Comparison of ENCODE assay signal across 8 cellular contexts in genomic region chr2:111049792-111050640, GRCh38.
DNase-seq lines count a peak whose midpoint lies in the region; ATAC-seq and TF ChIP-seq lines count a peak whose summit lies in the region.

No MANE protein-coding gene starts in this region.

- H3K9me3 Mint-ChIP-seq in activated CD4-positive, alpha-beta T cell treated with anti-CD3 and anti-CD28 coated beads, Interleukin-2, amount 10 ng/mL, durations not matched to agents 7 days and 5 days = peaks cover 11% of the 10 kb centered on the region
- H3K9me3 Mint-ChIP-seq in activated B cell treated with CpG ODN at 0.5 μM for 24 hours = no peaks in the 10 kb centered on the region
- no peaks in the 10 kb centered on the region for H3K9me3 Mint-ChIP-seq in osteocyte (ENCODE audit: unreplicated experiment)

- peak; percentile 18 to 39 for DNase-seq in activated CD4-positive, alpha-beta T cell treated with anti-CD3 and anti-CD28 coated beads, Interleukin-2, amount 50 U/mL, for 48 hours
- no peak for DNase-seq in activated CD4-positive, alpha-beta T cell treated with anti-CD3 and anti-CD28 coated beads, Interleukin-2, amount 10 ng/mL, durations not matched to agents 7 days and 5 days
- peak; percentile 1 for DNase-seq in HEK293T (ENCODE audit: extremely low spot score)
- DNase-seq in activated B cell treated with CpG ODN at 0.5 μM for 24 hours = no peak
- peak; percentile 36 for DNase-seq in osteocyte (ENCODE audit: extremely low spot score, unreplicated experiment)
- no peak for DNase-seq in HUDEP-2 (lab: John Stamatoyannopoulos, UW; ENCODE audit: unreplicated experiment in 76 of 76)
- DNase-seq in MV-4-11 (lab: John Stamatoyannopoulos, UW) = no peak
- DNase-seq in erythroblast (lab: John Stamatoyannopoulos, UW) = no peak

- peaks cover 13% of the 10 kb centered on the region for H3K4me1 Mint-ChIP-seq in activated CD4-positive, alpha-beta T cell treated with anti-CD3 and anti-CD28 coated beads, Interleukin-2, amount 10 ng/mL, durations not matched to agents 7 days and 5 days
- H3K4me1 Mint-ChIP-seq in activated B cell treated with CpG ODN at 0.5 μM for 24 hours (peaks cover 45% of the 10 kb centered on the region), osteocyte (ENCODE audit: unreplicated experiment) (no peaks in the 10 kb centered on the region)

- ATAC-seq in activated B cell treated with CpG ODN at 0.5 μM for 24 hours (ENCODE audit: low read depth) = peak; percentile 60

- POLR2A ChIA-PET in activated CD4-positive, alpha-beta T cell treated with anti-CD3 and anti-CD28 coated beads, Interleukin-2, amount 10 ng/mL, durations not matched to agents 7 days and 5 days (lab: Charles Lee) = no interaction called here
- POLR2A ChIA-PET in HEK293T (lab: Yijun Ruan, JAX) (no interaction called here), activated B cell treated with CpG ODN at 0.5 μM for 24 hours (lab: Charles Lee) (interaction anchor here (1.0 kb wide), 1 partner anchor 8 kb away, joined by 4 read pairs; no protein-coding TSS in a partner anchor)

- CTCF ChIA-PET in activated CD4-positive, alpha-beta T cell treated with anti-CD3 and anti-CD28 coated beads, Interleukin-2, amount 10 ng/mL, durations not matched to agents 7 days and 5 days (lab: Charles Lee) = interaction anchor here (1.5 kb wide), 1 partner anchor 71 kb away, joined by 4 read pairs; the partner anchor contains the start of gene BCL2L11
- CTCF ChIA-PET in HEK293T (lab: Yijun Ruan, JAX) (interaction anchor here (0.9 kb wide), 2 partner anchors 8 to 11 kb away, joined by 3 read pairs; no protein-coding TSS in a partner anchor), activated B cell treated with CpG ODN at 0.5 μM for 24 hours (lab: Charles Lee) (no interaction called here)

- intact Hi-C loops in activated B cell treated with CpG ODN at 0.5 μM for 24 hours (cut with micrococcal nuclease) = no loop called here

- H3K27me3 Mint-ChIP-seq in activated CD4-positive, alpha-beta T cell treated with anti-CD3 and anti-CD28 coated beads, Interleukin-2, amount 10 ng/mL, durations not matched to agents 7 days and 5 days = peaks cover 10% of the 10 kb centered on the region
- no peaks in the 10 kb centered on the region for H3K27me3 Mint-ChIP-seq in activated B cell treated with CpG ODN at 0.5 μM for 24 hours
- H3K27me3 Mint-ChIP-seq in osteocyte (ENCODE audit: unreplicated experiment) = peaks cover 78% of the 10 kb centered on the region

- no peak for TF ChIP-seq POLR2A in erythroblast (IDR thresholded peaks at IDR 0.05; ENCODE audit: low read length)

- TF ChIP-seq CTCF in activated B cell treated with CpG ODN at 0.5 μM for 24 hours (IDR thresholded peaks at IDR 0.05) (no peak), osteocyte (IDR thresholded peaks at IDR 0.05) (no peak)

- no peaks in the 10 kb centered on the region for H3K36me3 Mint-ChIP-seq in activated CD4-positive, alpha-beta T cell treated with anti-CD3 and anti-CD28 coated beads, Interleukin-2, amount 10 ng/mL, durations not matched to agents 7 days and 5 days (ENCODE audit: low read depth)
- H3K36me3 Mint-ChIP-seq in activated B cell treated with CpG ODN at 0.5 μM for 24 hours (ENCODE audit: low read depth) (no peaks in the 10 kb centered on the region), osteocyte (ENCODE audit: unreplicated experiment) (no peaks in the 10 kb centered on the region)

- H3K4me3 Mint-ChIP-seq in activated CD4-positive, alpha-beta T cell treated with anti-CD3 and anti-CD28 coated beads, Interleukin-2, amount 10 ng/mL, durations not matched to agents 7 days and 5 days = no peak overlapping the region
- H3K4me3 Mint-ChIP-seq in activated B cell treated with CpG ODN at 0.5 μM for 24 hours = no peak overlapping the region
- no peak overlapping the region for H3K4me3 Mint-ChIP-seq in osteocyte (ENCODE audit: unreplicated experiment)

- H3K27ac Mint-ChIP-seq in activated CD4-positive, alpha-beta T cell treated with anti-CD3 and anti-CD28 coated beads, Interleukin-2, amount 10 ng/mL, durations not matched to agents 7 days and 5 days = no peak overlapping the region
- H3K27ac Mint-ChIP-seq in activated B cell treated with CpG ODN at 0.5 μM for 24 hours (no peak overlapping the region), osteocyte (ENCODE audit: unreplicated experiment) (no peak overlapping the region)

TF ChIP-seq in HEK293T, 16 proteins besides CTCF, POLR2A, EP300 and RAD21:
- TF ChIP-seq TARDBP (IDR thresholded peaks at IDR 0.05) = no peak
- TF ChIP-seq HDGF (IDR thresholded peaks at IDR 0.05; ENCODE audit: borderline replicate concordance) = no peak
- TF ChIP-seq FOXM1 (IDR thresholded peaks at IDR 0.05; ENCODE audit: borderline replicate concordance) = no peak
- TF ChIP-seq NFRKB (IDR thresholded peaks at IDR 0.05) = no peak
- TF ChIP-seq L3MBTL2 (conservative IDR thresholded peaks at IDR 0.05) = 0 out of 2 replicates have a peak, but pooled peaks have one; percentile 26
- TF ChIP-seq BHLHE40 (IDR thresholded peaks at IDR 0.05; ENCODE audit: borderline replicate concordance) = no peak
- TF ChIP-seq ZNF384 (IDR thresholded peaks at IDR 0.05) = no peak
TF ChIP-seq in HEK293T: peak in this region for 1.

Comparison
In these comparisons a context has a peak if more than half of its experiments do, and no peak if none do; other contexts are left out.
1. DNase-seq: peak in activated CD4-positive, alpha-beta T cell treated with anti-CD3 and anti-CD28 coated beads, Interleukin-2, amount 50 U/mL, for 48 hours (2 of 2), HEK293T (single experiment) and osteocyte (single experiment); none in activated CD4-positive, alpha-beta T cell treated with anti-CD3 and anti-CD28 coated beads, Interleukin-2, amount 10 ng/mL, durations not matched to agents 7 days and 5 days (single experiment), activated B cell treated with CpG ODN at 0.5 μM for 24 hours (single experiment), HUDEP-2 (0 of 76), MV-4-11 (single experiment) and erythroblast (0 of 2).